ENCODE assay signal across 2 cellular contexts in genomic region chr5:132747693-132748440, GRCh38.
A peak's percentile ranks its signal among the peaks of the same experiment; 100 is the strongest.
TF ChIP-seq lines count a peak whose summit lies in the region.

No MANE protein-coding gene starts in this region.

TF ChIP-seq in A549, 52 proteins besides CTCF, POLR2A, EP300 and RAD21:
- TF ChIP-seq CBX2 (IDR thresholded peaks at IDR 0.05; ENCODE audit: borderline replicate concordance, low read depth), result no peak
- no peak for TF ChIP-seq JUN (IDR thresholded peaks at IDR 0.05)
- no peak for TF ChIP-seq KDM1A (IDR thresholded peaks at IDR 0.05; ENCODE audit: low read depth)
- TF ChIP-seq RFX5 (IDR thresholded peaks at IDR 0.05), result no peak
- TF ChIP-seq FOXS1 (CRISPR knock-in tag; IDR thresholded peaks at IDR 0.05), result no peak
- TF ChIP-seq USF2 (IDR thresholded peaks at IDR 0.05), result no peak
- no peak for TF ChIP-seq EHF (CRISPR knock-in tag; IDR thresholded peaks at IDR 0.05)
- no peak for TF ChIP-seq ZSCAN20 (CRISPR knock-in tag; IDR thresholded peaks at IDR 0.05)
- TF ChIP-seq MAX (IDR thresholded peaks at IDR 0.05), result no peak
- no peak for TF ChIP-seq RCOR1 (IDR thresholded peaks at IDR 0.05; ENCODE audit: low read depth, low read length)
- TF ChIP-seq GATA3 (IDR thresholded peaks at IDR 0.05; ENCODE audit: borderline replicate concordance), result no peak
- TF ChIP-seq CEBPB (IDR thresholded peaks at IDR 0.05), result no peak

TF ChIP-seq in GM12878, 131 proteins besides CTCF, POLR2A, EP300 and RAD21:
- TF ChIP-seq YY1 (IDR thresholded peaks at IDR 0.05; ENCODE audit: low read depth, low read length) (no peak), DPF2 (IDR thresholded peaks at IDR 0.05) (peak; percentile 26), MEF2B (IDR thresholded peaks at IDR 0.05; ENCODE audit: partially characterized antibody, poor library complexity, severe bottlenecking) (no peak), CHD1 (IDR thresholded peaks at IDR 0.05; ENCODE audit: low read depth, low read length) (no peak), POLR2AphosphoS5 (IDR thresholded peaks at IDR 0.05; ENCODE audit: low read length) (no peak), NFYA (IDR thresholded peaks at IDR 0.05; ENCODE audit: borderline replicate concordance, low read depth, low read length) (no peak), SMAD5 (IDR thresholded peaks at IDR 0.05; ENCODE audit: low read depth) (no peak), FOXK2 (IDR thresholded peaks at IDR 0.05) (no peak), NR2C2 (IDR thresholded peaks at IDR 0.05; ENCODE audit: borderline replicate concordance, control insufficient read depth, insufficient read length, low read depth) (no peak), WRNIP1 (IDR thresholded peaks at IDR 0.05; ENCODE audit: borderline replicate concordance, low read depth, low read length) (no peak), FOXM1 (IDR thresholded peaks at IDR 0.05; ENCODE audit: low read depth, low read length) (no peak), CBX3 (IDR thresholded peaks at IDR 0.05; ENCODE audit: borderline replicate concordance, low read depth) (no peak), BCL3 (IDR thresholded peaks at IDR 0.05; ENCODE audit: borderline replicate concordance, insufficient read depth, low read depth, low read length, poor library complexity, severe bottlenecking) (no peak), RELA (IDR thresholded peaks at IDR 0.05; ENCODE audit: borderline replicate concordance, partially characterized antibody) (no peak), CHD4 (IDR thresholded peaks at IDR 0.05) (no peak), ZNF207 (IDR thresholded peaks at IDR 0.05; ENCODE audit: borderline replicate concordance) (no peak), TCF12 (IDR thresholded peaks at IDR 0.05; ENCODE audit: low read depth, low read length) (peak; percentile 34; the same call in 1 of the 2 replicates), RELB (IDR thresholded peaks at IDR 0.05; ENCODE audit: low read depth) (no peak), MAX (IDR thresholded peaks at IDR 0.05; ENCODE audit: low read depth, low read length) (peak; percentile 65; the same call in 1 of the 2 replicates), ZBTB33 (IDR thresholded peaks at IDR 0.05) (peak; percentile 37), HDAC6 (IDR thresholded peaks at IDR 0.05; ENCODE audit: unreplicated experiment) (no peak), BHLHE40 (IDR thresholded peaks at IDR 0.05; ENCODE audit: borderline replicate concordance in 1 of 2, low read depth in 2 of 2, low read length in 1 of 2) (peak; percentile 66 to 84; a peak in 3 of 4 replicates), ATF7 (IDR thresholded peaks at IDR 0.05; ENCODE audit: low read depth) (no peak), ZNF687 (IDR thresholded peaks at IDR 0.05) (peak; percentile 93), IRF5 (IDR thresholded peaks at IDR 0.05; ENCODE audit: borderline replicate concordance) (no peak), NR2F1 (conservative IDR thresholded peaks at IDR 0.05) (peak; percentile 20; the same call in 1 of the 2 replicates), BRCA1 (IDR thresholded peaks at IDR 0.05; ENCODE audit: low read depth, low read length) (no peak), SREBF1 (IDR thresholded peaks at IDR 0.05; ENCODE audit: low read length) (no peak), USF1 (IDR thresholded peaks at IDR 0.05; ENCODE audit: borderline replicate concordance, extremely low read length, insufficient read depth, low read depth, low read length) (no peak), ZNF274 (IDR thresholded peaks at IDR 0.05; ENCODE audit: insufficient read depth, insufficient read length) (no peak), RUNX3 (IDR thresholded peaks at IDR 0.05; ENCODE audit: low read length) (peak; percentile 40; the same call in 1 of the 2 replicates), MLLT1 (IDR thresholded peaks at IDR 0.05) (peak; percentile 92), BACH1 (IDR thresholded peaks at IDR 0.05; ENCODE audit: borderline replicate concordance) (0 out of 2 replicates have a peak, but pooled peaks have one; percentile 19), SP1 (IDR thresholded peaks at IDR 0.05; ENCODE audit: low read depth, low read length) (no peak), GATAD2B (conservative IDR thresholded peaks at IDR 0.05; ENCODE audit: low read depth) (peak; percentile 80), SKIL (IDR thresholded peaks at IDR 0.05; ENCODE audit: low read depth, poor library complexity, severe bottlenecking) (no peak), IKZF1 (conservative IDR thresholded peaks at IDR 0.05) (peak; percentile 74; the same call in 1 of the 2 replicates), TCF3 (IDR thresholded peaks at IDR 0.05; ENCODE audit: borderline replicate concordance, insufficient read depth, low read depth, low read length) (no peak), NFXL1 (IDR thresholded peaks at IDR 0.05; ENCODE audit: borderline replicate concordance) (no peak), POU2F2 (IDR thresholded peaks at IDR 0.05; ENCODE audit: borderline replicate concordance, low read depth, low read length) (no peak), PAX5 (IDR thresholded peaks at IDR 0.05; ENCODE audit: borderline replicate concordance, low read depth, low read length) (no peak), TARDBP (IDR thresholded peaks at IDR 0.05; ENCODE audit: borderline replicate concordance) (no peak), CREM (IDR thresholded peaks at IDR 0.05; ENCODE audit: low read depth) (no peak), LARP7 (IDR thresholded peaks at IDR 0.05) (peak; percentile 70; the same call in 1 of the 2 replicates)
TF ChIP-seq in GM12878: peak in this region for 13.
